In genomic region chr16:83967838-83968482, GRCh38 we compare ENCODE assay signal across 9 cellular contexts. TPM values are rescaled to one million over a fixed set of nuclear protein-coding genes. Genes with fewer than 3 reads are reported as not detected.
DNase-seq lines count a peak whose midpoint lies in the region; ATAC-seq, FAIRE-seq and TF ChIP-seq lines count a peak whose summit lies in the region.
"Had no signal": no experiment of that assay in that cellular context is flagged by ENCODE, and none has a peak within 500 bp of the region (broad histone marks: within the 10 kb centered on the region; RNA-seq: fewer than 3 reads in every experiment).

TSS of gene NECAB2 (plus strand) at chr16:83968244. CDS start at chr16:83968649, 405 bp downstream.

- H3K4me1 Mint-ChIP-seq in activated T-cell treated with anti-CD3 and anti-CD28 coated beads, Interleukin-2, amount 50 U/mL, for 24 hours (ENCODE audit: low read depth) = peaks cover 4% of the 10 kb centered on the region

- no peak within 1 kb of the TSS for H3K27ac Mint-ChIP-seq in activated T-cell treated with anti-CD3 and anti-CD28 coated beads, Interleukin-2, amount 50 U/mL, for 24 hours

- 8 to 21% (median 11%) methylated on average over 17 to 56 of the region's 56 CpGs for WGBS in small intestine, 3 donors

- H3K27ac ChIP-seq in thoracic aorta (no peak within 1 kb of the TSS), small intestine (ENCODE audit: low read depth in 1 of 2, low read length in 1 of 2) (no peak within 1 kb of the TSS)

- H3K4me1 ChIP-seq in thoracic aorta (ENCODE audit: control insufficient read depth in 1 of 2, low read depth in 2 of 2) = peaks cover 0 to 7% of the 10 kb centered on the region in 2 donors
- H3K4me1 ChIP-seq in small intestine (ENCODE audit: control insufficient read depth in 2 of 2, insufficient read depth in 1 of 2, low read depth in 1 of 2, low read length in 1 of 2) = no peaks in the 10 kb centered on the region

- ATAC-seq in left lobe of liver = peak; percentile 45
- ATAC-seq in thoracic aorta (ENCODE audit: insufficient number of reproducible peaks, low FRiP score, low read depth) = no peak
- no peak for ATAC-seq in HG03135 (IDR thresholded peaks at IDR 0.05; ENCODE audit: unreplicated experiment)

- peak; percentile 50 for TF ChIP-seq CTCF in choroid plexus epithelial cell (conservative IDR thresholded peaks at IDR 0.05; ENCODE audit: low read depth, low read length)
- TF ChIP-seq CTCF in thoracic aorta (IDR thresholded peaks at IDR 0.05) = peak; percentile 49

- peaks cover 35% of the 10 kb centered on the region for H3K27me3 Mint-ChIP-seq in activated T-cell treated with anti-CD3 and anti-CD28 coated beads, Interleukin-2, amount 50 U/mL, for 24 hours

- H3K27me3 ChIP-seq in thoracic aorta (replicated peaks; ENCODE audit: insufficient read depth) (no peaks in the 10 kb centered on the region), small intestine (ENCODE audit: control insufficient read depth in 2 of 2, insufficient read depth in 2 of 2, low read length in 2 of 2) (peaks cover 0 to 4% of the 10 kb centered on the region in 2 donors)

- peaks cover 8% of the 10 kb centered on the region for H3K36me3 ChIP-seq in thoracic aorta
- peaks cover 0 to 7% of the 10 kb centered on the region in 2 donors for H3K36me3 ChIP-seq in small intestine (ENCODE audit: control insufficient read depth in 2 of 2, insufficient read depth in 2 of 2, low read length in 2 of 2)

- H3K9me3 Mint-ChIP-seq in activated T-cell treated with anti-CD3 and anti-CD28 coated beads, Interleukin-2, amount 50 U/mL, for 24 hours = no peaks in the 10 kb centered on the region

- H3K9me3 ChIP-seq in thoracic aorta = no peaks in the 10 kb centered on the region
- H3K9me3 ChIP-seq in small intestine (ENCODE audit: control insufficient read depth, low read depth) = no peaks in the 10 kb centered on the region

- H3K4me3 ChIP-seq in choroid plexus epithelial cell (ENCODE audit: low read depth, low read length) (peak within 1 kb of the TSS; percentile 43), thoracic aorta (peak within 1 kb of the TSS; percentile 54), small intestine (ENCODE audit: low read depth in 1 of 2, low read length in 2 of 2) (peak within 1 kb of the TSS in 1 of 2 donors; percentile 46)

- no peak for DNase-seq in activated T-cell treated with anti-CD3 and anti-CD28 coated beads, Interleukin-2, amount 50 U/mL, for 24 hours
- no peak for DNase-seq in activated T-cell treated with anti-CD3 and anti-CD28 coated beads, Interleukin-2, amount 50 U/mL, for 1 hour
- DNase-seq in NCI-H774 (lab: John Stamatoyannopoulos, UW) (peak; percentile 8), choroid plexus epithelial cell (ENCODE audit: low read depth) (peak; percentile 39), left lobe of liver (ENCODE audit: low spot score) (no peak), thoracic aorta (ENCODE audit: low spot score) (no peak), small intestine (no peak)

- H3K36me3 Mint-ChIP-seq in activated T-cell treated with anti-CD3 and anti-CD28 coated beads, Interleukin-2, amount 50 U/mL, for 24 hours (ENCODE audit: low read depth) = no peaks in the 10 kb centered on the region

- H3K4me3 Mint-ChIP-seq in activated T-cell treated with anti-CD3 and anti-CD28 coated beads, Interleukin-2, amount 50 U/mL, for 24 hours = peak within 1 kb of the TSS; percentile 27

- FAIRE-seq in small intestine (lab: Jason Lieb, UNC) = no peak

RNA-seq across cellular contexts. Expression of gene NECAB2, which starts in this region (rescaled TPM):
- total RNA-seq in left lobe of liver (12.9 TPM), thoracic aorta (not detected)
- 1 to 10 TPM in 1 of 3 donors, not detected in 2; 5.9 TPM for polyA plus RNA-seq in small intestine
- total RNA-seq: dermis microvascular lymphatic vessel endothelial cell had no signal

Comparison
In these comparisons a context has a peak if more than half of its experiments do, and no peak if none do; other contexts are left out.
1. RNA of gene NECAB2 (total RNA-seq): 12.9 TPM in left lobe of liver (single experiment); not detected in thoracic aorta; every median in the first group is over 10 times any median in the second.
2. DNase-seq: peak in NCI-H774 (single experiment) and choroid plexus epithelial cell (single experiment); none in activated T-cell treated with anti-CD3 and anti-CD28 coated beads, Interleukin-2, amount 50 U/mL, for 24 hours (single experiment), activated T-cell treated with anti-CD3 and anti-CD28 coated beads, Interleukin-2, amount 50 U/mL, for 1 hour (single experiment), left lobe of liver (single experiment), thoracic aorta (single experiment) and small intestine (single experiment).